ENCODE assay signal across 8 cellular contexts in genomic region chr9:131728961-131729360, GRCh38. TPM values are rescaled to one million over a fixed set of nuclear protein-coding genes. Genes with fewer than 3 reads are reported as not detected.
DNase-seq lines count a peak whose midpoint lies in the region; ATAC-seq and TF ChIP-seq lines count a peak whose summit lies in the region.

No MANE protein-coding gene starts in this region.

- WGBS in H9 (ENCODE audit: extremely low coverage, insufficient read length, low lambda C conversion rate): no CpG with 5 or more reads among the region's 3 CpGs

- H3K4ac ChIP-seq in H9 (ENCODE audit: low read depth, low read length): no peak overlapping the region

- no peak overlapping the region for H4K5ac ChIP-seq in H9 (ENCODE audit: insufficient read length, low read depth, low read length)

- no peaks in the 10 kb centered on the region for H3K27me3 ChIP-seq in ACC112 (ENCODE audit: insufficient read depth, low read length)
- H3K27me3 ChIP-seq in H9 (ENCODE audit: insufficient read depth, low read length): no peaks in the 10 kb centered on the region

- no peak overlapping the region for H3K23ac ChIP-seq in H9 (ENCODE audit: insufficient read length, low read depth, low read length)

- no peak overlapping the region for H4K91ac ChIP-seq in H9 (ENCODE audit: insufficient read length, low read depth, low read length)

- CTCF ChIA-PET in activated CD4-positive, alpha-beta memory T cell treated with anti-CD3 and anti-CD28 coated beads, Interleukin-2, amount 10 ng/mL, durations not matched to agents 7 days and 5 days (lab: Charles Lee): interaction anchor here (0.9 to 8.0 kb wide), 6 partner anchors 9 to 60 kb away, joined by 3 to 87 read pairs (median 4); no protein-coding TSS in a partner anchor

- no peak overlapping the region for H2BK12ac ChIP-seq in H9 (ENCODE audit: insufficient read length, low read depth, low read length)

- H3K14ac ChIP-seq in H9 (ENCODE audit: insufficient read depth, low read length): no peak overlapping the region

- peak overlapping the region; percentile 53 for H3K4me3 Mint-ChIP-seq in activated CD4-positive, alpha-beta memory T cell treated with anti-CD3 and anti-CD28 coated beads, Interleukin-2, amount 10 ng/mL, durations not matched to agents 7 days and 5 days
- H3K4me3 Mint-ChIP-seq in stimulated activated naive B cell treated with anti-CD40 and anti-IgM and Interleukin-4, amounts not matched to agents 10 μg/mL and 1 μg/mL and 100 μg/mL, for 72 hours: peak overlapping the region; percentile 78 to 79
- H3K4me3 Mint-ChIP-seq in H9: no peak overlapping the region

- H2AFZ ChIP-seq in ACC112 (ENCODE audit: low read length, unreplicated experiment) (no peak overlapping the region), H9 (ENCODE audit: low read length) (no peak overlapping the region)

- no peak overlapping the region for H2AK5ac ChIP-seq in H9 (ENCODE audit: insufficient read length, low read length)

- no peak overlapping the region for H4K8ac ChIP-seq in H9 (replicated peaks; ENCODE audit: insufficient read length, low read depth, low read length)

- H2BK5ac ChIP-seq in H9 (ENCODE audit: insufficient read length, low read length): no peak overlapping the region

- H3K79me1 ChIP-seq in H9 (ENCODE audit: insufficient read depth, low read depth, low read length, poor library complexity, severe bottlenecking): no peaks in the 10 kb centered on the region

- peaks cover 55% of the 10 kb centered on the region for H3K4me1 ChIP-seq in ACC112 (ENCODE audit: control insufficient read depth, insufficient read depth, low read length, unreplicated experiment)
- peaks cover 4% of the 10 kb centered on the region; the same call in 1 of the 2 replicates for H3K4me1 ChIP-seq in H9 (ENCODE audit: insufficient read depth, low read length)

- H4K20me1 ChIP-seq in H9 (ENCODE audit: control insufficient read depth, insufficient read depth, insufficient read length): no peaks in the 10 kb centered on the region

- no peak overlapping the region for H3K4me3 ChIP-seq in ACC112 (ENCODE audit: low read depth, low read length)

- H3T11ph ChIP-seq in H9 (ENCODE audit: low read length): no peak overlapping the region

- no peaks in the 10 kb centered on the region for H3K9me3 Mint-ChIP-seq in activated CD4-positive, alpha-beta memory T cell treated with anti-CD3 and anti-CD28 coated beads, Interleukin-2, amount 10 ng/mL, durations not matched to agents 7 days and 5 days
- H3K9me3 Mint-ChIP-seq in stimulated activated naive B cell treated with anti-CD40 and anti-IgM and Interleukin-4, amounts not matched to agents 10 μg/mL and 1 μg/mL and 100 μg/mL, for 72 hours: peaks cover 0 to 5% of the 10 kb centered on the region in 2 donors
- H3K9me3 Mint-ChIP-seq in H9: peaks cover 0 to 6% of the 10 kb centered on the region in 2 experiments; a peak in 3 of 5 replicates

- intact Hi-C loops in left cardiac atrium (cut with DNase I): no loop called here

- no peak overlapping the region for H2BK120ac ChIP-seq in H9 (ENCODE audit: low read depth, low read length, poor library complexity, severe bottlenecking)

- no peak for TF ChIP-seq CTCF in H9 (conservative IDR thresholded peaks at IDR 0.05)

- ATAC-seq in HG03196 (IDR thresholded peaks at IDR 0.05; ENCODE audit: unreplicated experiment) (peak; percentile 22), left cardiac atrium (peak; percentile 3 to 17), GM19467 (IDR thresholded peaks at IDR 0.05; ENCODE audit: unreplicated experiment) (no peak)
- ATAC-seq in stimulated activated naive B cell treated with anti-CD40 and anti-IgM and Interleukin-4, amounts not matched to agents 10 μg/mL and 1 μg/mL and 100 μg/mL, for 72 hours (replicated peaks): peak; percentile 68 to 72

- H3K27ac Mint-ChIP-seq in activated CD4-positive, alpha-beta memory T cell treated with anti-CD3 and anti-CD28 coated beads, Interleukin-2, amount 10 ng/mL, durations not matched to agents 7 days and 5 days: peak overlapping the region; percentile 99
- peak overlapping the region; percentile 91 for H3K27ac Mint-ChIP-seq in stimulated activated naive B cell treated with anti-CD40 and anti-IgM and Interleukin-4, amounts not matched to agents 10 μg/mL and 1 μg/mL and 100 μg/mL, for 72 hours
- H3K27ac Mint-ChIP-seq in H9: peak overlapping the region in 1 of 3 experiments; percentile 11; a peak in 1 of 7 replicates

- peak overlapping the region; percentile 41; the same call in 1 of the 2 replicates for H3K27ac ChIP-seq in ACC112 (ENCODE audit: low read depth, low read length)
- H3K27ac ChIP-seq in H9 (ENCODE audit: insufficient read length, low read depth, low read length): no peak overlapping the region

- no peaks in the 10 kb centered on the region for H3K36me3 ChIP-seq in ACC112 (ENCODE audit: insufficient read depth, low read length)

- H3K36me3 Mint-ChIP-seq in activated CD4-positive, alpha-beta memory T cell treated with anti-CD3 and anti-CD28 coated beads, Interleukin-2, amount 10 ng/mL, durations not matched to agents 7 days and 5 days (ENCODE audit: low read depth): peaks cover 21% of the 10 kb centered on the region
- H3K36me3 Mint-ChIP-seq in stimulated activated naive B cell treated with anti-CD40 and anti-IgM and Interleukin-4, amounts not matched to agents 10 μg/mL and 1 μg/mL and 100 μg/mL, for 72 hours: peaks cover 35 to 56% of the 10 kb centered on the region in 2 donors
- H3K36me3 Mint-ChIP-seq in H9 (ENCODE audit: insufficient read depth in 1 of 3, low read depth in 3 of 3): peaks cover 4 to 19% (median 10%) of the 10 kb centered on the region in 3 experiments; a peak in 6 of 7 replicates

- no peak overlapping the region for H3K4me2 ChIP-seq in H9 (ENCODE audit: insufficient read depth, insufficient read length, low read length)

- H2BK20ac ChIP-seq in H9 (ENCODE audit: low read depth, low read length, poor library complexity, severe bottlenecking): no peak overlapping the region

- H3K4me1 Mint-ChIP-seq in activated CD4-positive, alpha-beta memory T cell treated with anti-CD3 and anti-CD28 coated beads, Interleukin-2, amount 10 ng/mL, durations not matched to agents 7 days and 5 days: peaks cover 90% of the 10 kb centered on the region
- peaks cover 63 to 100% of the 10 kb centered on the region in 2 donors for H3K4me1 Mint-ChIP-seq in stimulated activated naive B cell treated with anti-CD40 and anti-IgM and Interleukin-4, amounts not matched to agents 10 μg/mL and 1 μg/mL and 100 μg/mL, for 72 hours
- peaks cover 39 to 47% of the 10 kb centered on the region in 2 experiments for H3K4me1 Mint-ChIP-seq in H9

- no peak overlapping the region for H3K9ac ChIP-seq in H9 (ENCODE audit: extremely low read depth, insufficient read length, low read length)

- H3K27me3 Mint-ChIP-seq in activated CD4-positive, alpha-beta memory T cell treated with anti-CD3 and anti-CD28 coated beads, Interleukin-2, amount 10 ng/mL, durations not matched to agents 7 days and 5 days: no peaks in the 10 kb centered on the region
- no peaks in the 10 kb centered on the region for H3K27me3 Mint-ChIP-seq in stimulated activated naive B cell treated with anti-CD40 and anti-IgM and Interleukin-4, amounts not matched to agents 10 μg/mL and 1 μg/mL and 100 μg/mL, for 72 hours
- no peaks in the 10 kb centered on the region for H3K27me3 Mint-ChIP-seq in H9 (ENCODE audit: low read depth)

- no peaks in the 10 kb centered on the region for H3K23me2 ChIP-seq in H9 (ENCODE audit: insufficient read length, low read depth, low read length, poor library complexity, severe bottlenecking)

- POLR2A ChIA-PET in activated CD4-positive, alpha-beta memory T cell treated with anti-CD3 and anti-CD28 coated beads, Interleukin-2, amount 10 ng/mL, durations not matched to agents 7 days and 5 days (lab: Charles Lee): interaction anchor here (0.7 to 14.7 kb wide), 17 partner anchors 9 to 512 kb away, joined by 3 to 362 read pairs (median 5); partner anchors contain the start of genes POMT1 and RAPGEF1

- peak; percentile 52 for DNase-seq in activated CD4-positive, alpha-beta memory T cell treated with anti-CD3 and anti-CD28 coated beads, Interleukin-2, amount 10 ng/mL, durations not matched to agents 7 days and 5 days
- DNase-seq in left cardiac atrium: no peak
- DNase-seq in stimulated activated naive B cell treated with anti-CD40 and anti-IgM and Interleukin-4, amounts not matched to agents 10 μg/mL and 1 μg/mL and 100 μg/mL, for 72 hours: peak; percentile 85
- no peak for DNase-seq in HUDEP-2 (lab: John Stamatoyannopoulos, UW; ENCODE audit: unreplicated experiment in 76 of 76)
- DNase-seq in H9: no peak

- H3K9me3 ChIP-seq in H9 (ENCODE audit: control insufficient read depth, low read depth, low read length): no peaks in the 10 kb centered on the region

- no peak overlapping the region for H2BK15ac ChIP-seq in H9 (ENCODE audit: low read depth, low read length)

- H3K79me2 ChIP-seq in ACC112 (ENCODE audit: control insufficient read depth, insufficient read depth, low read length, unreplicated experiment) (peaks cover 55% of the 10 kb centered on the region), H9 (ENCODE audit: insufficient read depth, low read length) (peaks cover 31% of the 10 kb centered on the region; the same call in 1 of the 2 replicates)

- H3K18ac ChIP-seq in H9 (ENCODE audit: insufficient read length, low read depth, low read length): no peak overlapping the region

- no peak overlapping the region for H3K56ac ChIP-seq in H9 (ENCODE audit: insufficient read length, low read depth, low read length)

RNA-seq across cellular contexts. Expression of gene RAPGEF1, which starts 10.9 kb away (rescaled TPM):
- 100 to 1,000 TPM; 149 to 158 TPM for total RNA-seq in activated CD4-positive, alpha-beta memory T cell treated with anti-CD3 and anti-CD28 coated beads, Interleukin-2, amount 10 ng/mL, durations not matched to agents 7 days and 5 days
- total RNA-seq in left cardiac atrium (100 to 1,000 TPM; 108 to 109 TPM), H9 (2021) (53.9 and 55.6 TPM in 2 replicates)

Comparison
In these comparisons a context has a peak if more than half of its experiments do, and no peak if none do; other contexts are left out.
1. DNase-seq: peak in activated CD4-positive, alpha-beta memory T cell treated with anti-CD3 and anti-CD28 coated beads, Interleukin-2, amount 10 ng/mL, durations not matched to agents 7 days and 5 days (single experiment) and stimulated activated naive B cell treated with anti-CD40 and anti-IgM and Interleukin-4, amounts not matched to agents 10 μg/mL and 1 μg/mL and 100 μg/mL, for 72 hours (single experiment); none in left cardiac atrium (single experiment), HUDEP-2 (0 of 76) and H9 (single experiment).
2. H3K4me3 Mint-ChIP-seq: peak in activated CD4-positive, alpha-beta memory T cell treated with anti-CD3 and anti-CD28 coated beads, Interleukin-2, amount 10 ng/mL, durations not matched to agents 7 days and 5 days (single experiment) and stimulated activated naive B cell treated with anti-CD40 and anti-IgM and Interleukin-4, amounts not matched to agents 10 μg/mL and 1 μg/mL and 100 μg/mL, for 72 hours (2 of 2); none in H9 (0 of 2).